In genomic region chr2:101486994-101487393, GRCh38 we compare ENCODE assay signal across 24 cellular contexts. TPM values are rescaled to one million over a fixed set of nuclear protein-coding genes. Genes with fewer than 3 reads are reported as not detected.
"Had no signal": no experiment of that assay in that cellular context is flagged by ENCODE, and none has a peak within 500 bp of the region (broad histone marks: within the 10 kb centered on the region; RNA-seq: fewer than 3 reads in every experiment).

No MANE protein-coding gene starts in this region.

- H3K4me3 Mint-ChIP-seq: activated naive CD4-positive, alpha-beta T cell treated with anti-CD3 and anti-CD28 coated beads, Interleukin-2, amount 10 ng/mL, durations not matched to agents 7 days and 5 days; activated naive CD8-positive, alpha-beta T cell treated with anti-CD3 and anti-CD28 coated beads, Interleukin-2, amount 50 U/mL, for 24 hours; brain; T-helper 2 cell treated with Interferon-gamma antibody and Interleukin-4, amounts not matched to agents 5 μg/mL and 100 μg/mL, for 36 hours had no signal

- H3K9me3 ChIP-seq: stomach, testis, upper lobe of left lung had no signal

- H3K4me1 Mint-ChIP-seq: brain had no signal

- H3K36me3 ChIP-seq: stomach, upper lobe of left lung had no signal

- H3K27me3 Mint-ChIP-seq: activated naive CD4-positive, alpha-beta T cell treated with anti-CD3 and anti-CD28 coated beads, Interleukin-2, amount 10 ng/mL, durations not matched to agents 7 days and 5 days; activated naive CD8-positive, alpha-beta T cell treated with anti-CD3 and anti-CD28 coated beads, Interleukin-2, amount 50 U/mL, for 24 hours had no signal

- H3K27ac ChIP-seq: stomach, testis, upper lobe of left lung had no signal

- H3K4me1 ChIP-seq: stomach, testis, upper lobe of left lung had no signal

- H3K36me3 Mint-ChIP-seq: activated naive CD4-positive, alpha-beta T cell treated with anti-CD3 and anti-CD28 coated beads, Interleukin-2, amount 10 ng/mL, durations not matched to agents 7 days and 5 days; brain had no signal

- DNase-seq: activated CD4-positive, alpha-beta T cell treated with anti-CD3 and anti-CD28 coated beads, Interleukin-2, amount 50 U/mL, for 4 hours; activated naive CD8-positive, alpha-beta T cell treated with anti-CD3 and anti-CD28 coated beads, Interleukin-2, amount 50 U/mL, for 24 hours; activated T-cell treated with anti-CD3 and anti-CD28 coated beads for 4 hours; anterior cingulate cortex; caudate nucleus; effector memory CD8-positive, alpha-beta T cell; erythroblast; foreskin melanocyte; glutamatergic neuron; hypothalamus; islet precursor cell; left colon; stimulated activated CD4-positive, alpha-beta T cell treated with anti-CD3 and anti-CD28 coated beads, Interleukin-4, amount 100 ng/mL, for 1 hour; stomach; testis; upper lobe of left lung had no signal

- H3K27ac Mint-ChIP-seq: activated naive CD4-positive, alpha-beta T cell treated with anti-CD3 and anti-CD28 coated beads, Interleukin-2, amount 10 ng/mL, durations not matched to agents 7 days and 5 days; activated naive CD8-positive, alpha-beta T cell treated with anti-CD3 and anti-CD28 coated beads, Interleukin-2, amount 50 U/mL, for 24 hours; brain; T-helper 2 cell treated with Interferon-gamma antibody and Interleukin-4, amounts not matched to agents 5 μg/mL and 100 μg/mL, for 36 hours had no signal

- H3K27me3 ChIP-seq: stomach, testis, upper lobe of left lung had no signal

- ATAC-seq: effector memory CD8-positive, alpha-beta T cell; left colon; sciatic nerve had no signal

- H3K4me2 ChIP-seq: smooth muscle cell had no signal

- H3K4me3 ChIP-seq: lung, smooth muscle cell, stomach, testis, upper lobe of left lung had no signal

- H3K9me3 Mint-ChIP-seq: activated naive CD4-positive, alpha-beta T cell treated with anti-CD3 and anti-CD28 coated beads, Interleukin-2, amount 10 ng/mL, durations not matched to agents 7 days and 5 days; activated naive CD8-positive, alpha-beta T cell treated with anti-CD3 and anti-CD28 coated beads, Interleukin-2, amount 50 U/mL, for 24 hours; effector memory CD8-positive, alpha-beta T cell; T-helper 2 cell treated with Interferon-gamma antibody and Interleukin-4, amounts not matched to agents 5 μg/mL and 100 μg/mL, for 36 hours had no signal

RNA-seq across cellular contexts. Expression of gene RFX8, which starts 12.1 kb away (rescaled TPM):
- total RNA-seq: left colon, osteocyte had no signal
- polyA plus RNA-seq: neural cell had no signal
